In genomic region chr5:168579987-168580508, GRCh38 we compare ENCODE assay signal across 8 cellular contexts. TPM values are rescaled to one million over a fixed set of nuclear protein-coding genes. Genes with fewer than 3 reads are reported as not detected.
DNase-seq lines count a peak whose midpoint lies in the region; ATAC-seq and TF ChIP-seq lines count a peak whose summit lies in the region.

No MANE protein-coding gene starts in this region.

- 15% methylated on average over 9 of the region's 9 CpGs for WGBS in urinary bladder

- peaks cover 7% of the 10 kb centered on the region for H3K4me1 ChIP-seq in cardiac muscle cell (ENCODE audit: low read depth)
- peaks cover 30% of the 10 kb centered on the region for H3K4me1 ChIP-seq in adipocyte (ENCODE audit: control insufficient read depth, insufficient read depth, low read length)
- peaks cover 33% of the 10 kb centered on the region for H3K4me1 ChIP-seq in lower lobe of right lung
- H3K4me1 ChIP-seq in urinary bladder (ENCODE audit: insufficient read depth): no peaks in the 10 kb centered on the region

- DNase-seq in cardiac muscle cell (ENCODE audit: low read depth in 1 of 2, low spot score in 1 of 2): no peak
- DNase-seq in Right ventricle myocardium superior: no peak
- DNase-seq in adipocyte (ENCODE audit: low read depth): no peak
- no peak for DNase-seq in lower lobe of right lung
- no peak for DNase-seq in pons (ENCODE audit: low spot score)
- no peak for DNase-seq in HT-29 (ENCODE audit: low spot score)
- no peak for DNase-seq in ecto neural progenitor cell (ENCODE audit: low spot score)

- H3K27me3 ChIP-seq in cardiac muscle cell: no peaks in the 10 kb centered on the region
- peaks cover under 1% of the 10 kb centered on the region for H3K27me3 ChIP-seq in adipocyte (replicated peaks; ENCODE audit: control insufficient read depth, insufficient read depth, low read length)
- H3K27me3 ChIP-seq in lower lobe of right lung (ENCODE audit: low read depth): no peaks in the 10 kb centered on the region

- intact Hi-C loops in Right ventricle myocardium superior (cut with DNase I) (no loop called here), lower lobe of right lung (cut with DNase I) (no loop called here)

- peak overlapping the region; percentile 92 for H3K27ac ChIP-seq in cardiac muscle cell
- peak overlapping the region; percentile 93 for H3K27ac ChIP-seq in lower lobe of right lung
- H3K27ac ChIP-seq in urinary bladder (ENCODE audit: low read depth): peak overlapping the region; percentile 82

- H3K4me3 ChIP-seq in cardiac muscle cell (peak overlapping the region; percentile 11), adipocyte (ENCODE audit: low read length) (peak overlapping the region; percentile 80), lower lobe of right lung (peak overlapping the region; percentile 84), urinary bladder (ENCODE audit: low read depth, low read length) (peak overlapping the region; percentile 32)

- TF ChIP-seq CTCF in cardiac muscle cell (IDR thresholded peaks at IDR 0.05; ENCODE audit: low read depth, low read length) (no peak), lower lobe of right lung (IDR thresholded peaks at IDR 0.05) (no peak)

- H3K9me3 ChIP-seq in cardiac muscle cell (ENCODE audit: low read depth) (no peaks in the 10 kb centered on the region), adipocyte (ENCODE audit: control insufficient read depth, low read length) (peaks cover 5% of the 10 kb centered on the region), lower lobe of right lung (no peaks in the 10 kb centered on the region)

- H3K9ac ChIP-seq in adipocyte (ENCODE audit: low read length): peak overlapping the region; percentile 88

- ATAC-seq in Right ventricle myocardium superior (ENCODE audit: poor library complexity) (no peak), lower lobe of right lung (no peak)

- no peaks in the 10 kb centered on the region for H3K36me3 ChIP-seq in cardiac muscle cell
- H3K36me3 ChIP-seq in adipocyte (ENCODE audit: control insufficient read depth, insufficient read depth, low read length, severe bottlenecking): no peaks in the 10 kb centered on the region
- H3K36me3 ChIP-seq in lower lobe of right lung: no peaks in the 10 kb centered on the region
- H3K36me3 ChIP-seq in urinary bladder (ENCODE audit: insufficient read depth): no peaks in the 10 kb centered on the region

RNA-seq across cellular contexts. Expression of gene PANK3, which starts 0.9 kb away (rescaled TPM):
- total RNA-seq in cardiac muscle cell (40.7 and 57.7 TPM in 2 replicates), Right ventricle myocardium superior (26.1 TPM), lower lobe of right lung (43.2 TPM), urinary bladder (116 TPM)
- polyA plus RNA-seq in cardiac muscle cell (14.5 and 23.0 TPM in 2 replicates), urinary bladder (12.3 TPM)
- 18.8 and 21.4 TPM in 2 replicates for total RNA-seq in HT-29 (2014; rRNA removed; shearing (Covaris generic))

RNA-seq across cellular contexts. Expression of gene FBLL1, which starts 50.9 kb away (rescaled TPM):
- total RNA-seq in cardiac muscle cell (0.63 and 1.2 TPM in 2 replicates), Right ventricle myocardium superior (not detected), lower lobe of right lung (not detected), urinary bladder (2.4 TPM)
- polyA plus RNA-seq in cardiac muscle cell (0.15 TPM in 1 of 2 replicates, not detected in the other), urinary bladder (0.92 TPM)
- total RNA-seq in HT-29 (2014; rRNA removed; shearing (Covaris generic)): not detected in 2 replicates

Comparison
In these comparisons a context has a peak if more than half of its experiments do, and no peak if none do; other contexts are left out.
1. H3K4me3 ChIP-seq: peak in every context shown above with its lines; median percentile 84 in lower lobe of right lung; 80 in adipocyte; 32 in urinary bladder; 11 in cardiac muscle cell.